ENCODE assay signal across 8 cellular contexts in the genomic region with DNA sequence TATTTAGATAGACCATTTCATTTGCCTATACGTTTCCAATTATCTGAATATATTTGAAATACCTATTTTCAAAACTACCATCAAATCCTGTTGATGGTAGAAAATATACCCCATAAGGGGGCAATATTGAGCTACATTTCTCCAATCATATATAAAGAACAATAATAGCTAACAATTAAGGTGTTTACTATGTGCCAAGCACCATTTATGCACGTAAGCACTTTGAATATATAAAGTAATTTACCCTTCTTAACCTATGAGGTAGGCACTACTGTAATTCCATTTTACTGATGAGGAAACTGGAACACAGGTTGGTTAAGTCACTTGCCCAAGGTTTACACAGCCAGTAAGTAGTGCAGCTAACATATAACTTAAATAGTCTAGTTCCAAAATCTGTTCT.
A peak's percentile ranks its signal among the peaks of the same experiment; 100 is the strongest.
DNase-seq lines count a peak whose midpoint lies in the region; ATAC-seq, FAIRE-seq and TF ChIP-seq lines count a peak whose summit lies in the region.

No MANE protein-coding gene starts in this region.

- CTCF ChIA-PET in activated B cell treated with CpG ODN at 0.5 μM for 24 hours (lab: Charles Lee): interaction anchor here (0.6 to 8.2 kb wide), 26 partner anchors 9 to 1273 kb away, joined by 3 to 247 read pairs (median 4); partner anchors contain the start of gene UBL3

- TF ChIP-seq POLR2A in H54 (IDR thresholded peaks at IDR 0.05; ENCODE audit: low read depth, low read length): no peak

- ATAC-seq in activated B cell treated with CpG ODN at 0.5 μM for 24 hours (ENCODE audit: low read depth) (peak; percentile 49), left colon (peak; percentile 89), HG03025 (IDR thresholded peaks at IDR 0.05; ENCODE audit: low FRiP score, unreplicated experiment) (no peak), HG03521 (IDR thresholded peaks at IDR 0.05; ENCODE audit: unreplicated experiment) (no peak)

- H3K27ac Mint-ChIP-seq in activated B cell treated with CpG ODN at 0.5 μM for 24 hours: no peak overlapping the region

- peak; percentile 29 for TF ChIP-seq CTCF in activated B cell treated with CpG ODN at 0.5 μM for 24 hours (IDR thresholded peaks at IDR 0.05)

- intact Hi-C loops in activated B cell treated with CpG ODN at 0.5 μM for 24 hours (cut with micrococcal nuclease): loop anchor here (1.0 to 10.0 kb wide), 7 partner anchors 46 to 1274 kb away; no protein-coding TSS in a partner anchor
- intact Hi-C loops in left colon (cut with DNase I, micrococcal nuclease): loop anchor here in 1 of 2 donors (5.0 kb wide), 1 partner anchor 341 kb away; no protein-coding TSS in a partner anchor

- DNase-seq in DMS153 (lab: John Stamatoyannopoulos, UW): peak; percentile 7
- peak; percentile 2 to 16 for DNase-seq in Kasumi-1 (lab: John Stamatoyannopoulos, UW)
- DNase-seq in activated B cell treated with CpG ODN at 0.5 μM for 24 hours: no peak
- DNase-seq in left colon: no peak
- DNase-seq in H54 (ENCODE audit: insufficient read length, low spot score): no peak
- no peak for DNase-seq in ureter (ENCODE audit: low spot score)

- no peaks in the 10 kb centered on the region for H3K27me3 Mint-ChIP-seq in activated B cell treated with CpG ODN at 0.5 μM for 24 hours

- H3K36me3 Mint-ChIP-seq in activated B cell treated with CpG ODN at 0.5 μM for 24 hours (ENCODE audit: low read depth): peaks cover 40% of the 10 kb centered on the region

- H3K4me1 Mint-ChIP-seq in activated B cell treated with CpG ODN at 0.5 μM for 24 hours: peaks cover 5% of the 10 kb centered on the region

- H3K4me3 Mint-ChIP-seq in activated B cell treated with CpG ODN at 0.5 μM for 24 hours: no peak overlapping the region

- FAIRE-seq in H54 (lab: Jason Lieb, UNC): no peak

- no peaks in the 10 kb centered on the region for H3K9me3 Mint-ChIP-seq in activated B cell treated with CpG ODN at 0.5 μM for 24 hours

- POLR2A ChIA-PET in activated B cell treated with CpG ODN at 0.5 μM for 24 hours (lab: Charles Lee): interaction anchor here (1.2 to 1.6 kb wide), 4 partner anchors 78 to 343 kb away, joined by 3 to 11 read pairs (median 6); partner anchors contain the start of gene UBL3

Comparison
In these comparisons a context has a peak if more than half of its experiments do, and no peak if none do; other contexts are left out.
1. DNase-seq: peak in DMS153 (single experiment) and Kasumi-1 (2 of 2); none in activated B cell treated with CpG ODN at 0.5 μM for 24 hours (single experiment), left colon (0 of 2), H54 (single experiment) and ureter (single experiment).
2. ATAC-seq: peak in activated B cell treated with CpG ODN at 0.5 μM for 24 hours (single experiment) and left colon (single experiment); none in HG03025 (single experiment) and HG03521 (single experiment).